8 cellular contexts compared by ENCODE assay signal in genomic region chr6:41787219-41787917, GRCh38. TPM values are rescaled to one million over a fixed set of nuclear protein-coding genes. Genes with fewer than 3 reads are reported as not detected.
DNase-seq lines count a peak whose midpoint lies in the region; ATAC-seq and TF ChIP-seq lines count a peak whose summit lies in the region.

Gene TOMM6 (plus strand): TSS chr6:41787694. CDS start chr6:41787698, 4 bp downstream.

- H3K4me3 ChIP-seq in GM23248 = peak within 1 kb of the TSS; percentile 100

- peaks cover 26% of the 10 kb centered on the region for H3K36me3 Mint-ChIP-seq in activated T-helper 1 cell treated with anti-CD3 and anti-CD28 coated beads, Interleukin-12 subunit alpha, Interleukin-12 subunit beta, Interleukin-2, Interleukin-4 antibody, amounts not matched to agents 30 ng/mL and 10 ng/mL and 1 ng/mL, durations not matched to agents 14 hours and 24 hours and 36 hours (ENCODE audit: low read depth)
- peaks cover 8% of the 10 kb centered on the region for H3K36me3 Mint-ChIP-seq in natural killer cell

- peaks cover 17% of the 10 kb centered on the region for H3K4me1 Mint-ChIP-seq in activated T-helper 1 cell treated with anti-CD3 and anti-CD28 coated beads, Interleukin-12 subunit alpha, Interleukin-12 subunit beta, Interleukin-2, Interleukin-4 antibody, amounts not matched to agents 30 ng/mL and 10 ng/mL and 1 ng/mL, durations not matched to agents 14 hours and 24 hours and 36 hours (ENCODE audit: low read depth)
- H3K4me1 Mint-ChIP-seq in natural killer cell = peaks cover 0 to 25% of the 10 kb centered on the region in 2 donors

- peak within 1 kb of the TSS; percentile 97 for H3K4me3 Mint-ChIP-seq in activated T-helper 1 cell treated with anti-CD3 and anti-CD28 coated beads, Interleukin-12 subunit alpha, Interleukin-12 subunit beta, Interleukin-2, Interleukin-4 antibody, amounts not matched to agents 30 ng/mL and 10 ng/mL and 1 ng/mL, durations not matched to agents 14 hours and 24 hours and 36 hours
- H3K4me3 Mint-ChIP-seq in natural killer cell = peak within 1 kb of the TSS; percentile 94

- WGBS in GM23248 (ENCODE audit: low coverage in 1 of 2, low lambda C conversion rate in 2 of 2, missing lambda C conversion rate in 2 of 2), 2 experiments = 1 to 2% methylated on average over 50 to 55 of the region's 55 CpGs

- peaks cover 26% of the 10 kb centered on the region for H3K36me3 ChIP-seq in GM23248 (ENCODE audit: low read depth)

- H3K27me3 Mint-ChIP-seq in activated T-helper 1 cell treated with anti-CD3 and anti-CD28 coated beads, Interleukin-12 subunit alpha, Interleukin-12 subunit beta, Interleukin-2, Interleukin-4 antibody, amounts not matched to agents 30 ng/mL and 10 ng/mL and 1 ng/mL, durations not matched to agents 14 hours and 24 hours and 36 hours (ENCODE audit: insufficient read depth) = peaks cover 12% of the 10 kb centered on the region
- no peaks in the 10 kb centered on the region for H3K27me3 Mint-ChIP-seq in natural killer cell (ENCODE audit: low read depth in 2 of 2)

- peak within 1 kb of the TSS; percentile 98 for H2AFZ ChIP-seq in GM23248

- peak within 1 kb of the TSS; percentile 88 for H3K27ac ChIP-seq in GM23248

- peaks cover 16% of the 10 kb centered on the region for H3F3A ChIP-seq in GM23248 (ENCODE audit: insufficient read depth)

- peaks cover 33% of the 10 kb centered on the region for H3K79me2 ChIP-seq in GM23248 (ENCODE audit: insufficient read depth)

- H4K20me1 ChIP-seq in GM23248 (ENCODE audit: insufficient read depth) = no peaks in the 10 kb centered on the region

- H3K9me3 ChIP-seq in GM23248 (ENCODE audit: low read depth) = no peaks in the 10 kb centered on the region

- H3K9me3 Mint-ChIP-seq in activated T-helper 1 cell treated with anti-CD3 and anti-CD28 coated beads, Interleukin-12 subunit alpha, Interleukin-12 subunit beta, Interleukin-2, Interleukin-4 antibody, amounts not matched to agents 30 ng/mL and 10 ng/mL and 1 ng/mL, durations not matched to agents 14 hours and 24 hours and 36 hours = no peaks in the 10 kb centered on the region
- H3K9me3 Mint-ChIP-seq in natural killer cell = no peaks in the 10 kb centered on the region

- H3K9me2 ChIP-seq in GM23248 (ENCODE audit: insufficient read depth) = no peaks in the 10 kb centered on the region

- peak within 1 kb of the TSS; percentile 100 for H3K9ac ChIP-seq in GM23248

- peaks cover 4% of the 10 kb centered on the region; the same call in 1 of the 2 replicates for H3K4me1 ChIP-seq in GM23248 (ENCODE audit: insufficient read depth)

- in situ Hi-C loops in GM23248 (cut with MboI) = no loop called here

- intact Hi-C loops in activated T-helper 1 cell treated with anti-CD3 and anti-CD28 coated beads, Interleukin-12 subunit alpha, Interleukin-12 subunit beta, Interleukin-2, Interleukin-4 antibody, amounts not matched to agents 30 ng/mL and 10 ng/mL and 1 ng/mL, durations not matched to agents 14 hours and 24 hours and 36 hours (cut with micrococcal nuclease) = loop anchor here (1.0 to 5.0 kb wide), 15 partner anchors 8 to 1730 kb away; partner anchors contain the start of genes BYSL, FOXP4, FRS3 and MED20
- intact Hi-C loops in natural killer cell (cut with micrococcal nuclease) = loop anchor here (1.0 to 10.0 kb wide), 5 partner anchors 53 to 757 kb away; partner anchors contain the start of genes BYSL, MED20, MRPS10 and TFEB

- peak within 1 kb of the TSS; percentile 93 for H3K27ac Mint-ChIP-seq in activated T-helper 1 cell treated with anti-CD3 and anti-CD28 coated beads, Interleukin-12 subunit alpha, Interleukin-12 subunit beta, Interleukin-2, Interleukin-4 antibody, amounts not matched to agents 30 ng/mL and 10 ng/mL and 1 ng/mL, durations not matched to agents 14 hours and 24 hours and 36 hours
- H3K27ac Mint-ChIP-seq in natural killer cell = peak within 1 kb of the TSS; percentile 92 to 96

- H3K27me3 ChIP-seq in GM23248 (replicated peaks; ENCODE audit: insufficient read depth) = no peaks in the 10 kb centered on the region

- peak within 1 kb of the TSS; percentile 84 for H3K4me2 ChIP-seq in GM23248 (ENCODE audit: unreplicated experiment)

- ATAC-seq in natural killer cell = peak; percentile 79 to 92 (median 84)

- DNase-seq in EH (ENCODE audit: low read depth) (peak; percentile 94), GM23248 (peak; percentile 98), Kasumi-1 (lab: John Stamatoyannopoulos, UW) (peak; percentile 91 to 95), RKO (ENCODE audit: low spot score) (peak; percentile 95), fibroblast of gingiva (ENCODE audit: low read depth) (peak; percentile 93), natural killer cell (peak; percentile 93)
- DNase-seq in activated T-helper 1 cell treated with anti-CD3 and anti-CD28 coated beads, Interleukin-12 subunit alpha, Interleukin-12 subunit beta, Interleukin-2, Interleukin-4 antibody, amounts not matched to agents 30 ng/mL and 10 ng/mL and 1 ng/mL, durations not matched to agents 14 hours and 24 hours and 36 hours (ENCODE audit: low spot score) = peak; percentile 95
- DNase-seq in stimulated activated naive CD4-positive, alpha-beta T cell treated with Interleukin-2 at 50 U/mL for 16 hours (lab: John Stamatoyannopoulos, UW) = peak; percentile 92

- TF ChIP-seq CTCF in natural killer cell (IDR thresholded peaks at IDR 0.05) = peak; percentile 95

RNA-seq across cellular contexts. Expression of gene TOMM6, which starts in this region (rescaled TPM):
- 104 and 136 TPM in 2 replicates for total RNA-seq in GM23248 (2014; rRNA removed; shearing (Covaris generic))
- polyA plus RNA-seq in GM23248 (2016; fragmentation: Nextera tagmentation; extraction: Ambion mirVana) = 204 and 205 TPM in 2 replicates
- 334 and 338 TPM in 2 replicates for total RNA-seq in activated T-helper 1 cell treated with anti-CD3 and anti-CD28 coated beads, Interleukin-12 subunit alpha, Interleukin-12 subunit beta, Interleukin-2, Interleukin-4 antibody, amounts not matched to agents 30 ng/mL and 10 ng/mL and 1 ng/mL, durations not matched to agents 14 hours and 24 hours and 36 hours
- 100 to 1,000 TPM in 1 of 3 donors, 10 to 100 TPM in 2; 95.0 to 109 (median 96.6) TPM for total RNA-seq in natural killer cell

Comparison
In these comparisons a context has a peak if more than half of its experiments do, and no peak if none do; other contexts are left out.
1. Peak in every context shown above with its lines: DNase-seq, ATAC-seq, H3K4me3 ChIP-seq and H3K27ac ChIP-seq.